In the genomic region with DNA sequence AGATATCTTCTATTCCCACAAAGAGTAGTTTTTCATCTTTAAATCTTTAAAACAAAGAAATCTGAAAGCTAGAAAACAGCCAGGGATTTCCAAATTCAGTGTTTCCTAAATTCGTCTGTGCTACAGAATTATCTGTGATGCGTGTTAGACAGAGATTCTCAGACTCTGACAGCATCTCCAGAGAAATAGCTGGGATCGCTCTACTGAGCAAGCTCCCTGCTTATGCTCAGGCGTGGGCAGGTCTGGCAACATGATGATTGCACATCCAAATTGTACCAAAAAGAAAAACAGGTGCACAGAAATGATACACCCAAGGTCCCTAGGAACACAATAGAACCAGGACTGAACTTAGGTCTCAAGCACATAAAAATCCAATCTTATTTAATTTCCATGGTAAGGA, we compare ENCODE assay signal across 20 cellular contexts. TPM values are rescaled to one million over a fixed set of nuclear protein-coding genes. Genes with fewer than 3 reads are reported as not detected.
A peak's percentile ranks its signal among the peaks of the same experiment; 100 is the strongest.
DNase-seq lines count a peak whose midpoint lies in the region; ATAC-seq and TF ChIP-seq lines count a peak whose summit lies in the region.
"Had no signal": no experiment of that assay in that cellular context is flagged by ENCODE, and none has a peak within 500 bp of the region (broad histone marks: within the 10 kb centered on the region; RNA-seq: fewer than 3 reads in every experiment).

No MANE protein-coding gene starts in this region.

- TF ChIP-seq CTCF in GM23338 (conservative IDR thresholded peaks at IDR 0.05; ENCODE audit: low read depth in 2 of 2) (no peak), osteoblast (IDR thresholded peaks at IDR 0.05; ENCODE audit: extremely low read depth, low read depth, low read length) (no peak), right atrium auricular region (IDR thresholded peaks at IDR 0.05) (no peak), SK-N-SH (IDR thresholded peaks at IDR 0.05) (no peak)

- H3F3A ChIP-seq in GM23338 (replicated peaks; ENCODE audit: low read depth): no peaks in the 10 kb centered on the region
- H3F3A ChIP-seq in SK-N-SH (replicated peaks; ENCODE audit: insufficient read depth): no peaks in the 10 kb centered on the region

- H3K27ac ChIP-seq in GM23338 (ENCODE audit: low read depth) (no peak overlapping the region), osteoblast (ENCODE audit: low read depth, low read length) (no peak overlapping the region), right atrium auricular region (no peak overlapping the region), SK-N-SH (ENCODE audit: low read depth in 2 of 2, low read length in 1 of 2) (no peak overlapping the region)
- H3K27ac ChIP-seq: A549 had no signal

- WGBS in SK-N-SH (ENCODE audit: low lambda C conversion rate): 44% methylated on average over 4 of the region's 4 CpGs

- H4K20me1 ChIP-seq in GM23338 (replicated peaks; ENCODE audit: insufficient read depth) (no peaks in the 10 kb centered on the region), osteoblast (ENCODE audit: insufficient read depth, low read length) (no peaks in the 10 kb centered on the region), SK-N-SH (ENCODE audit: insufficient read depth) (no peaks in the 10 kb centered on the region)

- intact Hi-C loops in activated CD4-positive, alpha-beta T cell treated with anti-CD3 and anti-CD28 coated beads, Interleukin-2, amount 10 ng/mL, durations not matched to agents 24 days and 14 days (cut with micrococcal nuclease): no loop called here

- DNase-seq in GM23338 (ENCODE audit: low spot score) (no peak), medulla oblongata (ENCODE audit: extremely low spot score) (peak; percentile 9), osteoblast (ENCODE audit: insufficient read length, low spot score, missing footprints) (peak; percentile 58), right atrium auricular region (ENCODE audit: low spot score) (no peak), SK-N-SH (no peak)
- DNase-seq in activated CD4-positive, alpha-beta T cell treated with anti-CD3 and anti-CD28 coated beads, Interleukin-2, amount 10 ng/mL, durations not matched to agents 24 days and 14 days: no peak
- DNase-seq: 8988T; ACHN; AML-193; C1 segment of cervical spinal cord; Caco-2; CD4-positive, alpha-beta memory T cell; DMS153; DND-41; H9 had no signal

- TF ChIP-seq RAD21 in SK-N-SH (IDR thresholded peaks at IDR 0.05; ENCODE audit: low read length): no peak

- no peaks in the 10 kb centered on the region for H3K36me3 Mint-ChIP-seq in GM23338 (ENCODE audit: low read depth)
- H3K36me3 Mint-ChIP-seq in activated CD4-positive, alpha-beta T cell treated with anti-CD3 and anti-CD28 coated beads, Interleukin-2, amount 10 ng/mL, durations not matched to agents 24 days and 14 days (ENCODE audit: low read depth): no peaks in the 10 kb centered on the region
- H3K36me3 Mint-ChIP-seq: CD4-positive, alpha-beta memory T cell had no signal

- H3K9me2 ChIP-seq in GM23338 (ENCODE audit: insufficient read depth) (peaks cover 7% of the 10 kb centered on the region; the same call in 1 of the 2 replicates), SK-N-SH (no peaks in the 10 kb centered on the region)

- no peak for TF ChIP-seq EP300 in SK-N-SH (IDR thresholded peaks at IDR 0.05; ENCODE audit: borderline replicate concordance in 1 of 2, low read depth in 1 of 2, low read length in 1 of 2)

- H2AFZ ChIP-seq in GM23338 (peak overlapping the region; percentile 28; the same call in 1 of the 2 replicates), osteoblast (ENCODE audit: low read length) (no peak overlapping the region), SK-N-SH (ENCODE audit: low read depth) (no peak overlapping the region)

- H3K9ac ChIP-seq in SK-N-SH: no peak overlapping the region

- peaks cover 10% of the 10 kb centered on the region; the same call in 2 of the 3 replicates for H3K4me1 Mint-ChIP-seq in GM23338
- no peaks in the 10 kb centered on the region for H3K4me1 Mint-ChIP-seq in activated CD4-positive, alpha-beta T cell treated with anti-CD3 and anti-CD28 coated beads, Interleukin-2, amount 10 ng/mL, durations not matched to agents 24 days and 14 days
- H3K4me1 Mint-ChIP-seq: CD4-positive, alpha-beta memory T cell had no signal

- H3K4me2 ChIP-seq in GM23338 (no peak overlapping the region), osteoblast (ENCODE audit: insufficient read depth, low read length) (no peak overlapping the region), SK-N-SH (no peak overlapping the region)
- H3K4me2 ChIP-seq: A549 had no signal

- peaks cover 10% of the 10 kb centered on the region; the same call in 1 of the 2 replicates for H3K4me1 ChIP-seq in GM23338 (ENCODE audit: insufficient read depth)
- no peaks in the 10 kb centered on the region for H3K4me1 ChIP-seq in osteoblast (ENCODE audit: insufficient read depth, low read length)
- H3K4me1 ChIP-seq in right atrium auricular region: no peaks in the 10 kb centered on the region
- peaks cover 0 to 3% of the 10 kb centered on the region in 2 experiments; a peak in 1 of 4 replicates for H3K4me1 ChIP-seq in SK-N-SH (ENCODE audit: control insufficient read depth in 1 of 2, insufficient read depth in 2 of 2, low read depth in 1 of 2, low read length in 1 of 2)
- H3K4me1 ChIP-seq: A549, Caco-2 had no signal

- no peaks in the 10 kb centered on the region for H3K9me3 Mint-ChIP-seq in GM23338
- peaks cover 5% of the 10 kb centered on the region for H3K9me3 Mint-ChIP-seq in activated CD4-positive, alpha-beta T cell treated with anti-CD3 and anti-CD28 coated beads, Interleukin-2, amount 10 ng/mL, durations not matched to agents 24 days and 14 days
- H3K9me3 Mint-ChIP-seq: CD4-positive, alpha-beta memory T cell; H9 had no signal

- ATAC-seq in GM23338: no peak
- no peak for ATAC-seq in HG02759 (IDR thresholded peaks at IDR 0.05; ENCODE audit: unreplicated experiment)
- ATAC-seq: A549, HCT116 had no signal

- no peak overlapping the region for H3K4me3 Mint-ChIP-seq in GM23338
- H3K4me3 Mint-ChIP-seq in activated CD4-positive, alpha-beta T cell treated with anti-CD3 and anti-CD28 coated beads, Interleukin-2, amount 10 ng/mL, durations not matched to agents 24 days and 14 days: no peak overlapping the region
- H3K4me3 Mint-ChIP-seq: CD4-positive, alpha-beta memory T cell; H9 had no signal

- H3K27me3 ChIP-seq in GM23338 (ENCODE audit: insufficient read depth) (no peaks in the 10 kb centered on the region), osteoblast (ENCODE audit: insufficient read depth, low read length) (peaks cover 19% of the 10 kb centered on the region), right atrium auricular region (no peaks in the 10 kb centered on the region), SK-N-SH (ENCODE audit: insufficient read depth) (no peaks in the 10 kb centered on the region; the same call in 1 of the 2 replicates)

- H3K36me3 ChIP-seq in GM23338 (ENCODE audit: insufficient read depth) (no peaks in the 10 kb centered on the region), osteoblast (ENCODE audit: insufficient read depth, low read length) (no peaks in the 10 kb centered on the region), right atrium auricular region (no peaks in the 10 kb centered on the region), SK-N-SH (replicated peaks in 1 of 2; ENCODE audit: control insufficient read depth in 1 of 2, insufficient read depth in 2 of 2, low read length in 1 of 2) (no peaks in the 10 kb centered on the region)

- no peaks in the 10 kb centered on the region for H3K9me3 ChIP-seq in osteoblast (ENCODE audit: low read depth, low read length)
- H3K9me3 ChIP-seq in right atrium auricular region: no peaks in the 10 kb centered on the region
- H3K9me3 ChIP-seq in SK-N-SH: no peaks in the 10 kb centered on the region
- H3K9me3 ChIP-seq: A549, Caco-2 had no signal

- no peaks in the 10 kb centered on the region for H3K27me3 Mint-ChIP-seq in GM23338 (ENCODE audit: insufficient read depth, low read depth, poor library complexity)
- H3K27me3 Mint-ChIP-seq in activated CD4-positive, alpha-beta T cell treated with anti-CD3 and anti-CD28 coated beads, Interleukin-2, amount 10 ng/mL, durations not matched to agents 24 days and 14 days: peaks cover 16% of the 10 kb centered on the region

- H3K79me2 ChIP-seq in GM23338 (replicated peaks; ENCODE audit: insufficient read depth) (no peaks in the 10 kb centered on the region), osteoblast (ENCODE audit: insufficient read depth, low read length) (no peaks in the 10 kb centered on the region), SK-N-SH (ENCODE audit: insufficient read depth) (no peaks in the 10 kb centered on the region)

- H3K4me3 ChIP-seq in GM23338 (no peak overlapping the region), osteoblast (ENCODE audit: insufficient read depth, low read length) (no peak overlapping the region), right atrium auricular region (no peak overlapping the region), SK-N-SH (ENCODE audit: low read depth in 2 of 2, low read length in 1 of 2) (no peak overlapping the region)
- H3K4me3 ChIP-seq: A549 had no signal

- POLR2A ChIA-PET in SK-N-SH (lab: Yijun Ruan, JAX): no interaction called here

- CTCF ChIA-PET in SK-N-SH (lab: Yijun Ruan, JAX): interaction anchor here (0.8 kb wide), 2 partner anchors 25 to 62 kb away, joined by 3 read pairs; no protein-coding TSS in a partner anchor

- no peak overlapping the region for H3K27ac Mint-ChIP-seq in GM23338
- H3K27ac Mint-ChIP-seq in activated CD4-positive, alpha-beta T cell treated with anti-CD3 and anti-CD28 coated beads, Interleukin-2, amount 10 ng/mL, durations not matched to agents 24 days and 14 days: no peak overlapping the region
- H3K27ac Mint-ChIP-seq: CD4-positive, alpha-beta memory T cell; H9 had no signal

TF ChIP-seq in SK-N-SH, 30 proteins besides CTCF, POLR2A, EP300 and RAD21 (continues in another document):
- TF ChIP-seq JUND (IDR thresholded peaks at IDR 0.05) (no peak), RXRA (IDR thresholded peaks at IDR 0.05; ENCODE audit: borderline replicate concordance, low read depth) (no peak), RFX5 (IDR thresholded peaks at IDR 0.05; ENCODE audit: low read length) (no peak), FOSL2 (IDR thresholded peaks at IDR 0.05; ENCODE audit: borderline replicate concordance, low read depth) (no peak), YY1 (IDR thresholded peaks at IDR 0.05; ENCODE audit: low read depth) (no peak), MXI1 (IDR thresholded peaks at IDR 0.05; ENCODE audit: low read depth, low read length) (no peak), GATA2 (CRISPR knock-in tag; IDR thresholded peaks at IDR 0.05) (no peak)

RNA-seq across cellular contexts. Expression of a gene that starts 22.8 kb away (rescaled TPM):
- not detected in 2 replicates for total RNA-seq in GM23338 (2014; rRNA removed; shearing (Covaris generic))
- polyA plus RNA-seq in GM23338 (2016; fragmentation: Nextera tagmentation; extraction: Ambion mirVana) (not detected in 2 replicates), SK-N-SH (2012; rRNA removed) (not detected in 2 replicates)
- total RNA-seq in osteoblast (under 0.01 TPM in 1 of 2 replicates, not detected in the other), right atrium auricular region (10 to 100 TPM in 1 of 2 donors, under 1 TPM in 1; 0.37 to 10.3 TPM)
- polyA plus RNA-seq in SK-N-SH (2012; cell fraction: cytosol; rRNA removed): not detected in 2 replicates
- polyA plus RNA-seq in SK-N-SH (2012; cell fraction: nucleus; rRNA removed): not detected in 2 replicates
- total RNA-seq in activated CD4-positive, alpha-beta T cell treated with anti-CD3 and anti-CD28 coated beads, Interleukin-2, amount 10 ng/mL, durations not matched to agents 24 days and 14 days: 0.23 and 0.31 TPM in 2 replicates
- total RNA-seq: Caco-2; CD4-positive, alpha-beta memory T cell; H1; H9 had no signal
- polyA plus RNA-seq: A549; BJ; CD4-positive, alpha-beta memory T cell had no signal

Comparison
In these comparisons a context has a peak if more than half of its experiments do, and no peak if none do; other contexts are left out.
1. DNase-seq: peak in medulla oblongata (single experiment) and osteoblast (single experiment); none in GM23338 (single experiment), right atrium auricular region (single experiment), SK-N-SH (single experiment) and activated CD4-positive, alpha-beta T cell treated with anti-CD3 and anti-CD28 coated beads, Interleukin-2, amount 10 ng/mL, durations not matched to agents 24 days and 14 days (single experiment).